ENCODE assay signal across 16 cellular contexts in genomic region chr11:19239039-19239438, GRCh38. TPM values are rescaled to one million over a fixed set of nuclear protein-coding genes. Genes with fewer than 3 reads are reported as not detected.
DNase-seq lines count a peak whose midpoint lies in the region; ATAC-seq and TF ChIP-seq lines count a peak whose summit lies in the region.
"Had no signal": no experiment of that assay in that cellular context is flagged by ENCODE, and none has a peak within 500 bp of the region (broad histone marks: within the 10 kb centered on the region; RNA-seq: fewer than 3 reads in every experiment).

No MANE protein-coding gene starts in this region.

- no peak overlapping the region for H3K27ac Mint-ChIP-seq in activated naive CD8-positive, alpha-beta T cell

- intact Hi-C loops in cardiac septum (cut with DNase I) = loop anchor here (5.0 kb wide), 1 partner anchor 42 kb away; no protein-coding TSS in a partner anchor

- TF ChIP-seq CTCF in cardiac muscle cell (IDR thresholded peaks at IDR 0.05; ENCODE audit: low read depth, low read length) (no peak), retinal pigment epithelial cell (conservative IDR thresholded peaks at IDR 0.05; ENCODE audit: low read depth, low read length) (no peak)

- DNase-seq in cardiac muscle cell (ENCODE audit: low read depth in 1 of 2, low spot score in 1 of 2) (no peak), cardiac septum (ENCODE audit: low spot score) (no peak), NAMALWA (ENCODE audit: low spot score) (peak; percentile 12), retinal pigment epithelial cell (ENCODE audit: low read depth) (no peak), NCI-H2171 treated with DMSO at 0.1 percent for 48 hours (lab: John Stamatoyannopoulos, UW) (no peak), DMS114 treated with DMSO at 0.1 percent for 48 hours (lab: John Stamatoyannopoulos, UW; ENCODE audit: unreplicated experiment) (no peak)
- DNase-seq: activated CD4-positive, alpha-beta T cell treated with anti-CD3 and anti-CD28 coated beads for 1 hour; amniotic stem cell; occipital lobe; stimulated activated CD4-positive, alpha-beta T cell treated with anti-CD3 and anti-CD28 coated beads, Interleukin-15, amount 100 ng/mL, for 24 hours; stimulated activated CD8-positive, alpha-beta memory T cell treated with anti-CD3 and anti-CD28 coated beads, Interleukin-4, amount 100 ng/mL, for 48 hours had no signal

- H3K27me3 ChIP-seq in cardiac muscle cell = peaks cover 22% of the 10 kb centered on the region

- peak overlapping the region; percentile 27 for H3K4me3 Mint-ChIP-seq in activated naive CD8-positive, alpha-beta T cell

- H3K4me1 Mint-ChIP-seq in activated naive CD8-positive, alpha-beta T cell (ENCODE audit: low read depth) = peaks cover 15% of the 10 kb centered on the region

- no peak overlapping the region for H3K27ac ChIP-seq in cardiac muscle cell

- H3K4me1 ChIP-seq in cardiac muscle cell (ENCODE audit: low read depth) = peaks cover 21% of the 10 kb centered on the region

- H3K27me3 Mint-ChIP-seq in activated naive CD8-positive, alpha-beta T cell = peaks cover 29% of the 10 kb centered on the region

- H3K4me3 ChIP-seq in cardiac muscle cell (peak overlapping the region; percentile 61), retinal pigment epithelial cell (ENCODE audit: low read length) (peak overlapping the region; percentile 92)

- ATAC-seq in GM19467 (IDR thresholded peaks at IDR 0.05; ENCODE audit: unreplicated experiment) = no peak
- ATAC-seq: left lobe of liver had no signal

- H3K36me3 Mint-ChIP-seq in activated naive CD8-positive, alpha-beta T cell = no peaks in the 10 kb centered on the region

- peaks cover 3% of the 10 kb centered on the region for H3K36me3 ChIP-seq in cardiac muscle cell

- no peaks in the 10 kb centered on the region for H3K9me3 ChIP-seq in cardiac muscle cell (ENCODE audit: low read depth)

- no peaks in the 10 kb centered on the region for H3K9me3 Mint-ChIP-seq in activated naive CD8-positive, alpha-beta T cell (ENCODE audit: low read depth)

RNA-seq across cellular contexts. Expression of gene E2F8, which starts 1.7 kb away (rescaled TPM):
- total RNA-seq in cardiac muscle cell (5.2 and 11.2 TPM in 2 replicates), cardiac septum (4.5 TPM)
- 5.8 and 9.6 TPM in 2 replicates for polyA plus RNA-seq in cardiac muscle cell

RNA-seq across cellular contexts. Expression of gene CSRP3, which starts 37.3 kb away (rescaled TPM):
- 337 and 592 TPM in 2 replicates for total RNA-seq in cardiac muscle cell
- polyA plus RNA-seq in cardiac muscle cell = 606 and 869 TPM in 2 replicates
- 2,895 TPM for total RNA-seq in cardiac septum
- total RNA-seq: dermis microvascular lymphatic vessel endothelial cell, left lobe of liver had no signal
- polyA plus RNA-seq: BJ had no signal
